ENCODE assay signal across 26 cellular contexts in genomic region chr10:11498399-11498798, GRCh38.
"Had no signal": no experiment of that assay in that cellular context is flagged by ENCODE, and none has a peak within 500 bp of the region (broad histone marks: within the 10 kb centered on the region; RNA-seq: fewer than 3 reads in every experiment).

No MANE protein-coding gene starts in this region.

- ATAC-seq: foreskin keratinocyte, gastroesophageal sphincter, heart left ventricle, left colon, left lobe of liver, left ventricle myocardium superior, mucosa of descending colon had no signal

- H3K4me2 ChIP-seq: hepatocyte had no signal

- H3K4me3 ChIP-seq: coronary artery, dorsolateral prefrontal cortex, esophagus muscularis mucosa, gastroesophageal sphincter, heart left ventricle, hepatocyte, lower lobe of right lung, mucosa of descending colon had no signal

- H3K4me3 Mint-ChIP-seq: immature natural killer cell, mesothelial cell of epicardium, naive B cell had no signal

- FAIRE-seq: colon, endothelial cell of umbilical vein, frontal cortex, kidney had no signal

- DNase-seq: dermis blood vessel endothelial cell; dorsolateral prefrontal cortex; effector CD4-positive, alpha-beta T cell; effector memory CD4-positive, alpha-beta T cell; foreskin keratinocyte; heart left ventricle; hypothalamus; immature natural killer cell; islet precursor cell; kidney; kidney glomerular epithelial cell; left colon; left ventricle myocardium superior; lower lobe of right lung; mesenchymal stem cell; mucosa of descending colon; naive B cell had no signal

- H3K9me3 ChIP-seq: esophagus muscularis mucosa, gastroesophageal sphincter, heart left ventricle, lower lobe of right lung, mucosa of descending colon had no signal

- H2AFZ ChIP-seq: hepatocyte had no signal

- H3K27ac Mint-ChIP-seq: immature natural killer cell, mesothelial cell of epicardium had no signal

- H3K27me3 ChIP-seq: dorsolateral prefrontal cortex, esophagus muscularis mucosa, foreskin keratinocyte, gastroesophageal sphincter, heart left ventricle, hepatocyte had no signal

- H3K36me3 ChIP-seq: lower lobe of right lung had no signal

- H3K27me3 Mint-ChIP-seq: naive B cell had no signal

- H3K79me2 ChIP-seq: hepatocyte had no signal

- H3K27ac ChIP-seq: coronary artery, dorsolateral prefrontal cortex, esophagus muscularis mucosa, foreskin keratinocyte, gastroesophageal sphincter, heart left ventricle, hepatocyte, lower lobe of right lung had no signal

- H3K36me3 Mint-ChIP-seq: immature natural killer cell had no signal

- H3K4me1 ChIP-seq: esophagus muscularis mucosa, foreskin keratinocyte, gastroesophageal sphincter had no signal

- H3K9me3 Mint-ChIP-seq: immature natural killer cell, naive B cell had no signal
